11 cellular contexts compared by ENCODE assay signal in the genomic region with DNA sequence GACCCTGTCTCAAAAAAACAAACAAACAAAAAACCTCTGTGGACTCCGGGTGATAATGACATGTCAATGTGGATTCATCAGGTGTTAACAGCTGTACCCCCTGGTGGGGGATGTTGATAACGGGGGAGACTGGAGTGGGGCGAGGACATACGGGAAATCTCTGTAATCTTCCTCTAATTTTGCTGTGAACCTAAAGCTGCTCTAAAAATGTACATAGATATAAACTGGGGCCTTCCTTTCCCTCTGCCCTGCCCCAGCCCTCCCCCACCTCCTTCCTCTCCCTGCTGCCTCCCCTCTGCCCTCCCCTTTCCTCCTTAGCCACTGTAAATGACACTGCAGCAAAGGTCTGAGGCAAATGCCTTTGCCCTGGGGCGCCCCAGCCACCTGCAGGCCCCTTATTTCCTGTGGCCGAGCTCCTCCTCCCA. TPM values are rescaled to one million over a fixed set of nuclear protein-coding genes. Genes with fewer than 3 reads are reported as not detected.
DNase-seq lines count a peak whose midpoint lies in the region; ATAC-seq and TF ChIP-seq lines count a peak whose summit lies in the region.
"Had no signal": no experiment of that assay in that cellular context is flagged by ENCODE, and none has a peak within 500 bp of the region (broad histone marks: within the 10 kb centered on the region; RNA-seq: fewer than 3 reads in every experiment).

No MANE protein-coding gene starts in this region.

- H3K4me1 ChIP-seq in BLaER1 (peaks cover 90% of the 10 kb centered on the region), left lung (peaks cover 0 to 14% of the 10 kb centered on the region in 2 donors)
- H3K4me1 ChIP-seq: upper lobe of right lung had no signal

- no peaks in the 10 kb centered on the region for H3K9me3 ChIP-seq in BLaER1
- H3K9me3 ChIP-seq in left lung = no peaks in the 10 kb centered on the region
- H3K9me3 ChIP-seq: upper lobe of right lung had no signal

- intact Hi-C loops in left lung (cut with DNase I) = no loop called here

- peak overlapping the region; percentile 95 for H3K4me2 ChIP-seq in BLaER1

- H3K4me1 Mint-ChIP-seq in T-helper 2 cell treated with Interferon-gamma antibody and Interleukin-4, amounts not matched to agents 5 μg/mL and 100 μg/mL, for 36 hours (ENCODE audit: low read depth) = peaks cover 44% of the 10 kb centered on the region
- H3K4me1 Mint-ChIP-seq in immature natural killer cell = peaks cover 26 to 27% of the 10 kb centered on the region in 2 donors

- H3K4me3 ChIP-seq in BLaER1 = peak overlapping the region; percentile 32
- no peak overlapping the region for H3K4me3 ChIP-seq in left lung
- H3K4me3 ChIP-seq: upper lobe of right lung had no signal

- H3K27me3 ChIP-seq in BLaER1 (no peaks in the 10 kb centered on the region), left lung (no peaks in the 10 kb centered on the region)
- H3K27me3 ChIP-seq: upper lobe of right lung had no signal

- H3K36me3 Mint-ChIP-seq in T-helper 2 cell treated with Interferon-gamma antibody and Interleukin-4, amounts not matched to agents 5 μg/mL and 100 μg/mL, for 36 hours (ENCODE audit: low read depth) = peaks cover 33% of the 10 kb centered on the region
- H3K36me3 Mint-ChIP-seq in immature natural killer cell = peaks cover 6 to 11% (median 6%) of the 10 kb centered on the region in 3 donors

- no peaks in the 10 kb centered on the region for H3K9me3 Mint-ChIP-seq in T-helper 2 cell treated with Interferon-gamma antibody and Interleukin-4, amounts not matched to agents 5 μg/mL and 100 μg/mL, for 36 hours
- no peaks in the 10 kb centered on the region for H3K9me3 Mint-ChIP-seq in immature natural killer cell

- H3K27ac ChIP-seq in BLaER1 (peak overlapping the region; percentile 65), left lung (no peak overlapping the region)
- H3K27ac ChIP-seq: upper lobe of right lung had no signal

- no peak for DNase-seq in T-helper 2 cell treated with Interferon-gamma antibody and Interleukin-4, amounts not matched to agents 5 μg/mL and 100 μg/mL, for 36 hours (ENCODE audit: low spot score)
- DNase-seq in immature natural killer cell (no peak), ACHN (no peak), left lung (no peak), activated T-cell treated with anti-CD3 and anti-CD28 coated beads for 4 hours (no peak)
- DNase-seq: activated effector memory CD4-positive, alpha-beta T cell treated with anti-CD3 and anti-CD28 coated beads, Interleukin-2, amount 50 U/mL, for 16 hours; effector CD4-positive, alpha-beta T cell; upper lobe of right lung had no signal

- H3K27ac Mint-ChIP-seq in T-helper 2 cell treated with Interferon-gamma antibody and Interleukin-4, amounts not matched to agents 5 μg/mL and 100 μg/mL, for 36 hours = peak overlapping the region; percentile 91
- H3K27ac Mint-ChIP-seq in immature natural killer cell = peak overlapping the region in 4 of 6 donors; percentile 19 to 53 (median 24)

- peak overlapping the region; percentile 59 for H3K9ac ChIP-seq in BLaER1

- in situ Hi-C loops in ACHN (cut with HindIII; ENCODE audit: low pct_ligation_motif_present, low pct_unique_long_range_greater_than_20kb, low sequenced_read_pairs) = no loop called here

- no peak for ATAC-seq in left lung
- ATAC-seq in GM21390 (IDR thresholded peaks at IDR 0.05; ENCODE audit: unreplicated experiment) = no peak
- ATAC-seq: upper lobe of right lung had no signal

- H3K36me3 ChIP-seq in BLaER1 (peaks cover 23% of the 10 kb centered on the region), left lung (peaks cover 0 to 33% of the 10 kb centered on the region in 2 donors)

- H4K20me1 ChIP-seq in BLaER1 = peaks cover 42% of the 10 kb centered on the region

- TF ChIP-seq CTCF in GM12874 (IDR thresholded peaks at IDR 0.05; ENCODE audit: insufficient read depth, low read depth, low read length) (peak; percentile 45), left lung (IDR thresholded peaks at IDR 0.05) (no peak)

- H3K4me3 Mint-ChIP-seq in T-helper 2 cell treated with Interferon-gamma antibody and Interleukin-4, amounts not matched to agents 5 μg/mL and 100 μg/mL, for 36 hours = peak overlapping the region; percentile 60
- peak overlapping the region in 2 of 5 donors; percentile 33 to 34 for H3K4me3 Mint-ChIP-seq in immature natural killer cell

- no peaks in the 10 kb centered on the region for H3K27me3 Mint-ChIP-seq in T-helper 2 cell treated with Interferon-gamma antibody and Interleukin-4, amounts not matched to agents 5 μg/mL and 100 μg/mL, for 36 hours (ENCODE audit: low read depth)
- peaks cover 0 to 2% (median 1%) of the 10 kb centered on the region in 3 donors for H3K27me3 Mint-ChIP-seq in immature natural killer cell (ENCODE audit: low read depth in 3 of 3)

RNA-seq across cellular contexts. Expression of gene CEL, which starts 1.4 kb away (rescaled TPM):
- polyA plus RNA-seq in immature natural killer cell = not detected
- total RNA-seq in left lung = 1 to 10 TPM in 1 of 2 donors, under 1 TPM in 1; 0.47 to 1.1 TPM

RNA-seq across cellular contexts. Expression of gene GTF3C5, which starts 29.6 kb away (rescaled TPM):
- polyA plus RNA-seq in immature natural killer cell = 10 to 100 TPM; 31.0 to 52.7 (median 41.0) TPM
- total RNA-seq in left lung = 10 to 100 TPM; 37.3 to 41.5 TPM
